Comparison of ENCODE assay signal across 31 cellular contexts in genomic region chr12:49689785-49690184, GRCh38. TPM values are rescaled to one million over a fixed set of nuclear protein-coding genes. Genes with fewer than 3 reads are reported as not detected.
A peak's percentile ranks its signal among the peaks of the same experiment; 100 is the strongest.
DNase-seq lines count a peak whose midpoint lies in the region; ATAC-seq, FAIRE-seq and TF ChIP-seq lines count a peak whose summit lies in the region.
"Had no signal": no experiment of that assay in that cellular context is flagged by ENCODE, and none has a peak within 500 bp of the region (broad histone marks: within the 10 kb centered on the region; RNA-seq: fewer than 3 reads in every experiment).

No MANE protein-coding gene starts in this region.

- H3K4me3 ChIP-seq in K562 (no peak overlapping the region), trophoblast cell (ENCODE audit: low read depth, low read length) (no peak overlapping the region), PC-9 (no peak overlapping the region)
- H3K4me3 ChIP-seq: BLaER1 treated with 17β-estradiol and CSF1 and Interleukin-3, amounts not matched to agents 10 nM and 100 nM; left ventricle myocardium inferior; Peyer's patch; tibial nerve had no signal

- TF ChIP-seq EP300 in K562 (IDR thresholded peaks at IDR 0.05; ENCODE audit: low read length): no peak

- H3K9me1 ChIP-seq in K562 (ENCODE audit: control insufficient read depth, insufficient read depth, low read length): no peaks in the 10 kb centered on the region

- TF ChIP-seq RAD21 in K562 (CRISPR knock-in tag; conservative IDR thresholded peaks at IDR 0.05 in 1 of 2, IDR thresholded peaks at IDR 0.05 in 1 of 2): no peak

- H3K27ac ChIP-seq in K562 (ENCODE audit: extremely low read depth, low read depth, low read length) (no peak overlapping the region), trophoblast cell (ENCODE audit: low read depth, low read length) (no peak overlapping the region), PC-9 (no peak overlapping the region)
- H3K27ac ChIP-seq: BLaER1 treated with 17β-estradiol and CSF1 and Interleukin-3, amounts not matched to agents 10 nM and 100 nM; left ventricle myocardium inferior; Peyer's patch had no signal

- in situ Hi-C loops in K562 (cut with MboI): no loop called here

- peaks cover 60% of the 10 kb centered on the region for H3K4me1 Mint-ChIP-seq in stimulated activated naive CD8-positive, alpha-beta T cell treated with anti-CD3 and anti-CD28 coated beads, Interleukin-15, amount 100 ng/mL, for 72 hours

- intact Hi-C loops in K562 (cut with micrococcal nuclease) (no loop called here), PC-9 (cut with micrococcal nuclease; ENCODE audit: unreplicated experiment) (no loop called here)

- no peaks in the 10 kb centered on the region for H3K9me2 ChIP-seq in PC-9 (ENCODE audit: insufficient read depth)

- H4K91ac ChIP-seq in trophoblast cell (ENCODE audit: low read depth, low read length): no peak overlapping the region

- no peak overlapping the region for H2BK120ac ChIP-seq in trophoblast cell (ENCODE audit: insufficient read depth, low read length, poor library complexity)

- no peaks in the 10 kb centered on the region for H3K79me1 ChIP-seq in trophoblast cell (ENCODE audit: low read length)

- H2AFZ ChIP-seq in K562 (ENCODE audit: low read depth, low read length) (no peak overlapping the region), trophoblast cell (ENCODE audit: insufficient read depth, low read length, poor library complexity) (no peak overlapping the region), PC-9 (no peak overlapping the region)

- DNase-seq in DMS 273 treated with DMSO at 0.1 percent for 48 hours (lab: John Stamatoyannopoulos, UW) (peak; percentile 2), NCI-H226 (peak; percentile 37), K562 (ENCODE audit: extremely low read depth in 1 of 4, low spot score in 3 of 4) (no peak), trophoblast cell (peak in 1 of 2 donors; percentile 36), OCI-M1 (lab: John Stamatoyannopoulos, UW) (no peak), PC-9 (no peak)
- no peak for DNase-seq in stimulated activated naive CD8-positive, alpha-beta T cell treated with anti-CD3 and anti-CD28 coated beads, Interleukin-15, amount 100 ng/mL, for 72 hours
- DNase-seq: activated CD4-positive, alpha-beta T cell treated with anti-CD3 and anti-CD28 coated beads, Interleukin-2, amount 50 U/mL, for 48 hours; activated CD4-positive, CD25-positive, alpha-beta regulatory T cell; activated CD8-positive, alpha-beta memory T cell treated with anti-CD3 and anti-CD28 coated beads, Interleukin-2, amount 50 U/mL, for 48 hours; activated effector memory CD4-positive, alpha-beta T cell treated with Interleukin-2 at 50 U/mL for 16 hours; activated naive CD8-positive, alpha-beta T cell treated with anti-CD3 and anti-CD28 coated beads, Interleukin-2, amount 10 ng/mL, durations not matched to agents 7 days and 5 days; dermis blood vessel endothelial cell; DMS79 treated with DMSO at 0.1 percent for 48 hours; GF-D8; H7; hypothalamus; KG1; left ventricle myocardium inferior; mesendoderm; naive thymus-derived CD4-positive, alpha-beta T cell; NCI-H1436; NCI-H510A; Peyer's patch; SHP77 treated with DMSO at 0.1 percent for 48 hours; SW 1271 had no signal

- no peaks in the 10 kb centered on the region for H3F3A ChIP-seq in PC-9 (ENCODE audit: insufficient read depth, low read depth)

- no peaks in the 10 kb centered on the region for H3K27me3 ChIP-seq in K562 (ENCODE audit: control insufficient read depth in 2 of 2, insufficient read depth in 2 of 2, low read length in 2 of 2)
- no peaks in the 10 kb centered on the region for H3K27me3 ChIP-seq in trophoblast cell (ENCODE audit: insufficient read depth, low read length)
- no peaks in the 10 kb centered on the region for H3K27me3 ChIP-seq in PC-9 (ENCODE audit: insufficient read depth, low read depth)
- H3K27me3 ChIP-seq: BLaER1 treated with 17β-estradiol and CSF1 and Interleukin-3, amounts not matched to agents 10 nM and 100 nM; Peyer's patch; tibial nerve had no signal

- H3K36me3 ChIP-seq in K562 (ENCODE audit: control insufficient read depth, insufficient read depth, low read length) (no peaks in the 10 kb centered on the region), trophoblast cell (ENCODE audit: control insufficient read depth in 1 of 2, insufficient read depth in 2 of 2, low read length in 2 of 2) (peaks cover 0 to 1% of the 10 kb centered on the region in 2 experiments), PC-9 (ENCODE audit: low read depth) (no peaks in the 10 kb centered on the region)
- H3K36me3 ChIP-seq: left ventricle myocardium inferior, Peyer's patch, tibial nerve had no signal

- no peak overlapping the region for H3K4me3 Mint-ChIP-seq in stimulated activated naive CD8-positive, alpha-beta T cell treated with anti-CD3 and anti-CD28 coated beads, Interleukin-15, amount 100 ng/mL, for 72 hours
- H3K4me3 Mint-ChIP-seq: activated naive CD8-positive, alpha-beta T cell treated with anti-CD3 and anti-CD28 coated beads, Interleukin-2, amount 10 ng/mL, durations not matched to agents 7 days and 5 days; central memory CD8-positive, alpha-beta T cell had no signal

- H3K14ac ChIP-seq in trophoblast cell (ENCODE audit: low read length): no peak overlapping the region

- no peak overlapping the region for H2AK5ac ChIP-seq in trophoblast cell (ENCODE audit: low read length)

- peak; percentile 6 for FAIRE-seq in K562 (lab: Jason Lieb, UNC)
- FAIRE-seq: endometrium, HTR-8/SVneo had no signal

- no peak overlapping the region for H3K18ac ChIP-seq in trophoblast cell (ENCODE audit: low read length)

- no peak overlapping the region for H4K8ac ChIP-seq in trophoblast cell (ENCODE audit: low read depth, low read length)

- ATAC-seq in K562: no peak; the same call in 2 of the 3 replicates
- no peak for ATAC-seq in stimulated activated naive CD8-positive, alpha-beta T cell treated with anti-CD3 and anti-CD28 coated beads, Interleukin-15, amount 100 ng/mL, for 72 hours
- ATAC-seq: naive thymus-derived CD4-positive, alpha-beta T cell had no signal

- H3K4me1 ChIP-seq in K562 (replicated peaks in 1 of 2; ENCODE audit: control insufficient read depth in 2 of 2, insufficient read depth in 2 of 2, low read length in 2 of 2) (peaks cover 0 to 7% of the 10 kb centered on the region in 2 experiments; a peak in 2 of 5 replicates), trophoblast cell (ENCODE audit: control insufficient read depth in 1 of 2, insufficient read depth in 2 of 2, low read length in 2 of 2) (no peaks in the 10 kb centered on the region), PC-9 (replicated peaks; ENCODE audit: insufficient read depth) (no peaks in the 10 kb centered on the region)

- POLR2A ChIA-PET in K562 (lab: Yijun Ruan, JAX) (interaction anchor here (0.8 to 3.4 kb wide), 6 partner anchors 9 to 47 kb away, joined by 3 to 26 read pairs (median 5); no protein-coding TSS in a partner anchor), PC-9 (lab: Charles Lee; ENCODE audit: unreplicated experiment) (interaction anchor here (0.6 kb wide), 1 partner anchor 9 kb away, joined by 7 read pairs; no protein-coding TSS in a partner anchor)

- no peaks in the 10 kb centered on the region for H3K79me2 ChIP-seq in K562 (ENCODE audit: control insufficient read depth, insufficient read depth, low read length)
- H3K79me2 ChIP-seq in trophoblast cell (ENCODE audit: control insufficient read depth, insufficient read depth, low read length, poor library complexity): no peaks in the 10 kb centered on the region
- no peaks in the 10 kb centered on the region for H3K79me2 ChIP-seq in PC-9 (ENCODE audit: low read depth)

- H3K27me3 Mint-ChIP-seq in stimulated activated naive CD8-positive, alpha-beta T cell treated with anti-CD3 and anti-CD28 coated beads, Interleukin-15, amount 100 ng/mL, for 72 hours: no peaks in the 10 kb centered on the region
- H3K27me3 Mint-ChIP-seq: activated naive CD8-positive, alpha-beta T cell treated with anti-CD3 and anti-CD28 coated beads, Interleukin-2, amount 10 ng/mL, durations not matched to agents 7 days and 5 days; central memory CD8-positive, alpha-beta T cell; naive thymus-derived CD4-positive, alpha-beta T cell had no signal

- no peak overlapping the region for H3K4ac ChIP-seq in trophoblast cell (ENCODE audit: low read depth, low read length)

- no peak for TF ChIP-seq POLR2A in K562 (conservative IDR thresholded peaks at IDR 0.05)

- CTCF ChIA-PET in K562 (lab: Yijun Ruan, JAX; ENCODE audit: low intra/inter-chr PET ratio) (no interaction called here), PC-9 (lab: Charles Lee) (no interaction called here)

- H3K9me3 Mint-ChIP-seq in stimulated activated naive CD8-positive, alpha-beta T cell treated with anti-CD3 and anti-CD28 coated beads, Interleukin-15, amount 100 ng/mL, for 72 hours: no peaks in the 10 kb centered on the region
- H3K9me3 Mint-ChIP-seq: activated naive CD8-positive, alpha-beta T cell treated with anti-CD3 and anti-CD28 coated beads, Interleukin-2, amount 10 ng/mL, durations not matched to agents 7 days and 5 days; central memory CD8-positive, alpha-beta T cell; naive thymus-derived CD4-positive, alpha-beta T cell had no signal

- TF ChIP-seq CTCF in K562 (IDR thresholded peaks at IDR 0.05 in 2 of 3, conservative IDR thresholded peaks at IDR 0.05 in 1 of 3; ENCODE audit: insufficient read depth in 2 of 3, low read depth in 1 of 3, low read length in 3 of 3) (no peak), PC-9 (conservative IDR thresholded peaks at IDR 0.05) (no peak)

- H2BK12ac ChIP-seq in trophoblast cell (ENCODE audit: low read length): no peak overlapping the region

- no peak overlapping the region for H2BK5ac ChIP-seq in trophoblast cell (ENCODE audit: low read depth, low read length, poor library complexity)

- peak overlapping the region; percentile 13 for H3K23ac ChIP-seq in trophoblast cell (ENCODE audit: low read length)

- H3K27ac Mint-ChIP-seq in stimulated activated naive CD8-positive, alpha-beta T cell treated with anti-CD3 and anti-CD28 coated beads, Interleukin-15, amount 100 ng/mL, for 72 hours: peak overlapping the region in 1 of 2 donors; percentile 75
- H3K27ac Mint-ChIP-seq: activated naive CD8-positive, alpha-beta T cell treated with anti-CD3 and anti-CD28 coated beads, Interleukin-2, amount 10 ng/mL, durations not matched to agents 7 days and 5 days had no signal

- H3K9ac ChIP-seq in K562 (ENCODE audit: insufficient read depth in 1 of 2, low read depth in 2 of 2, low read length in 2 of 2): peak overlapping the region in 1 of 2 experiments; percentile 36; a peak in 1 of 4 replicates
- H3K9ac ChIP-seq in trophoblast cell (ENCODE audit: low read length): no peak overlapping the region
- H3K9ac ChIP-seq: BLaER1 treated with 17β-estradiol and CSF1 and Interleukin-3, amounts not matched to agents 10 nM and 100 nM had no signal

- no peaks in the 10 kb centered on the region for H3K9me3 ChIP-seq in K562 (replicated peaks; ENCODE audit: control insufficient read depth, insufficient read depth, low read depth, low read length)
- no peaks in the 10 kb centered on the region for H3K9me3 ChIP-seq in trophoblast cell (ENCODE audit: insufficient read depth, low read depth, low read length)
- H3K9me3 ChIP-seq in PC-9 (ENCODE audit: insufficient read depth, low read depth): no peaks in the 10 kb centered on the region
- H3K9me3 ChIP-seq: BLaER1 treated with 17β-estradiol and CSF1 and Interleukin-3, amounts not matched to agents 10 nM and 100 nM; left ventricle myocardium inferior; Peyer's patch; tibial nerve had no signal

- no peaks in the 10 kb centered on the region for H4K20me1 ChIP-seq in K562 (replicated peaks; ENCODE audit: control insufficient read depth, insufficient read depth, low read length)
- no peaks in the 10 kb centered on the region for H4K20me1 ChIP-seq in PC-9 (ENCODE audit: insufficient read depth)

- no peak overlapping the region for H3K4me2 ChIP-seq in K562 (ENCODE audit: insufficient read depth, low read length)
- no peak overlapping the region for H3K4me2 ChIP-seq in trophoblast cell (ENCODE audit: low read length)
- no peak overlapping the region for H3K4me2 ChIP-seq in PC-9

- BruUV-seq in K562 (replicated peaks; lab: Mats Ljungman, UMichigan) (no TSS peak), PC-9 (replicated peaks; lab: Mats Ljungman, UMichigan) (no TSS peak)

- no peak overlapping the region for H4K12ac ChIP-seq in trophoblast cell (ENCODE audit: low read depth, low read length)

RNA-seq across cellular contexts. Expression of gene FMNL3, which starts 17.4 kb away (rescaled TPM):
- 38.8 and 46.8 TPM in 2 replicates for total RNA-seq in K562 (2011; cell fraction: chromatin; rRNA removed; ENCODE audit: low replicate concordance)
- 17.4 and 19.8 TPM in 2 replicates for total RNA-seq in K562 (2011; cell fraction: nucleolus; rRNA removed)
- total RNA-seq in K562 (2011; cell fraction: nucleoplasm; rRNA removed): 20.3 and 21.7 TPM in 2 replicates
- total RNA-seq in K562 (2014; rRNA removed) (8.8 and 9.5 TPM in 2 replicates), K562 (2014; rRNA removed; fragmentation: Illumina TruSeq; extraction: Trizol) (6.8 and 7.9 TPM in 2 replicates), K562 (2015; rRNA removed; fragmentation: Illumina TruSeq; extraction: Trizol) (6.4 and 7.1 TPM in 2 replicates), K562 (2021) (11.1 and 14.4 TPM in 2 replicates), PC-9 (2021) (5.6 and 6.5 TPM in 2 replicates)
- polyA plus RNA-seq in K562 (2011; rRNA removed) (6.9 and 7.0 TPM in 2 replicates), K562 (2014; fragmentation: Illumina TruSeq; extraction: Trizol) (6.7 and 7.7 TPM in 2 replicates), K562 (2014; fragmentation: Nextera tagmentation; extraction: Ambion mirVana) (under 1 TPM; 0.49 to 0.53 TPM), K562 (2014; rRNA removed) (5.4 and 7.4 TPM in 2 replicates)
- 5.4 and 7.5 TPM in 2 replicates for polyA plus RNA-seq in K562 (2011; cell fraction: cytosol; rRNA removed)
- polyA plus RNA-seq in K562 (2011; cell fraction: nucleus; rRNA removed): 22.2 and 25.7 TPM in 2 replicates
- 8.6 and 13.4 TPM in 2 replicates for polyA plus RNA-seq in K562 (2012)
- polyA minus RNA-seq in K562 (2011; rRNA and poly(A)+ RNA removed): 17.9 and 21.0 TPM in 2 replicates
- polyA minus RNA-seq in K562 (2011; cell fraction: cytosol; rRNA and poly(A)+ RNA removed): 8.6 and 11.9 TPM in 2 replicates
- polyA minus RNA-seq in K562 (2011; cell fraction: nucleus; rRNA and poly(A)+ RNA removed): 8.9 and 16.9 TPM in 2 replicates
- polyA plus RNA-seq in trophoblast cell (2013): 4.6 and 4.8 TPM in 2 replicates

RNA-seq across cellular contexts. Expression of gene TMBIM6, which starts 51.6 kb away (rescaled TPM):
- 401 and 445 TPM in 2 replicates for total RNA-seq in K562 (2011; cell fraction: chromatin; rRNA removed; ENCODE audit: low replicate concordance)
- total RNA-seq in K562 (2011; cell fraction: nucleolus; rRNA removed): 407 and 460 TPM in 2 replicates
- 608 and 797 TPM in 2 replicates for total RNA-seq in K562 (2011; cell fraction: nucleoplasm; rRNA removed)
- 147 and 188 TPM in 2 replicates for total RNA-seq in K562 (2014; rRNA removed)
- total RNA-seq in K562 (2014; rRNA removed; fragmentation: Illumina TruSeq; extraction: Trizol): 268 and 290 TPM in 2 replicates
- 247 and 254 TPM in 2 replicates for total RNA-seq in K562 (2015; rRNA removed; fragmentation: Illumina TruSeq; extraction: Trizol)
- total RNA-seq in K562 (2021): 322 and 355 TPM in 2 replicates
- polyA plus RNA-seq in K562 (2011; rRNA removed): 357 and 403 TPM in 2 replicates
- polyA plus RNA-seq in K562 (2011; cell fraction: cytosol; rRNA removed): 276 and 434 TPM in 2 replicates
- polyA plus RNA-seq in K562 (2011; cell fraction: nucleus; rRNA removed): 186 and 273 TPM in 2 replicates
- 452 and 476 TPM in 2 replicates for polyA plus RNA-seq in K562 (2012)
- polyA plus RNA-seq in K562 (2014; fragmentation: Illumina TruSeq; extraction: Trizol): 325 and 352 TPM in 2 replicates
- polyA plus RNA-seq in K562 (2014; fragmentation: Nextera tagmentation; extraction: Ambion mirVana): 1,000 to 10,000 TPM; 1,205 to 1,288 TPM
- 197 and 209 TPM in 2 replicates for polyA plus RNA-seq in K562 (2014; rRNA removed)
- 220 and 237 TPM in 2 replicates for polyA minus RNA-seq in K562 (2011; rRNA and poly(A)+ RNA removed)
- polyA minus RNA-seq in K562 (2011; cell fraction: cytosol; rRNA and poly(A)+ RNA removed): 91.4 and 130 TPM in 2 replicates
- polyA minus RNA-seq in K562 (2011; cell fraction: nucleus; rRNA and poly(A)+ RNA removed): 50.4 and 88.6 TPM in 2 replicates
- 538 and 588 TPM in 2 replicates for polyA plus RNA-seq in trophoblast cell (2013)
- 685 and 690 TPM in 2 replicates for total RNA-seq in PC-9 (2021)

Comparison
In these comparisons a context has a peak if more than half of its experiments do, and no peak if none do; other contexts are left out.
1. DNase-seq: peak in DMS 273 treated with DMSO at 0.1 percent for 48 hours (single experiment) and NCI-H226 (single experiment); none in K562 (0 of 4), stimulated activated naive CD8-positive, alpha-beta T cell treated with anti-CD3 and anti-CD28 coated beads, Interleukin-15, amount 100 ng/mL, for 72 hours (0 of 2), OCI-M1 (single experiment) and PC-9 (0 of 2).